ENCODE assay signal across 18 cellular contexts in the genomic region with DNA sequence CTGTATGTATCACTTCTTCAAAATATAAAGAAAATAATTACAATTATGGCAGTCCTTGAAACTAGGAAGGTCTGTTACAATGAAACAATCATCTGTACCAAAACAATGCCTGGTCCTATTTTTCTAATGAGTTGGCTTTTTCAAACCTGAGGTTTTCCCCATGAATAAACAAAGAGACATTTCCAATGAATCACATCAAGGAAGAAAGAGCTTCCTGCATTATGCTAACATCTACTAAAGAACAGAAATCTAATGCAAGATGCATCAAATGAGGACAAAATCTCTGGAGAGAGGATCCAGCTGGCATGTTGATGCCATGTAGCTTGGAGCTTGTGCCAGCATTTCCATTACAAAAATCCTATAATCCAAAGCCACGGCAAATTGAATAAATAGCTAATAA. TPM values are rescaled to one million over a fixed set of nuclear protein-coding genes. Genes with fewer than 3 reads are reported as not detected.
A peak's percentile ranks its signal among the peaks of the same experiment; 100 is the strongest.
DNase-seq lines count a peak whose midpoint lies in the region; ATAC-seq and TF ChIP-seq lines count a peak whose summit lies in the region.
"Had no signal": no experiment of that assay in that cellular context is flagged by ENCODE, and none has a peak within 500 bp of the region (broad histone marks: within the 10 kb centered on the region; RNA-seq: fewer than 3 reads in every experiment).

No MANE protein-coding gene starts in this region.

- TF ChIP-seq CTCF in fibroblast of mammary gland (conservative IDR thresholded peaks at IDR 0.05; ENCODE audit: control insufficient read depth, insufficient read depth, low read depth, low read length) = no peak

- no peaks in the 10 kb centered on the region for H3K9me3 ChIP-seq in adipocyte (ENCODE audit: control insufficient read depth, low read length)
- H3K9me3 ChIP-seq: suprapubic skin had no signal

- TF ChIP-seq POLR2A in GM18505 (IDR thresholded peaks at IDR 0.05; ENCODE audit: borderline replicate concordance, extremely low read depth, insufficient read depth, insufficient read length) = no peak

- peaks cover 37% of the 10 kb centered on the region for H3K4me1 ChIP-seq in adipocyte (ENCODE audit: control insufficient read depth, insufficient read depth, low read length)
- H3K4me1 ChIP-seq: suprapubic skin had no signal

- DNase-seq in HCEC 1CT (peak; percentile 69), adipocyte (ENCODE audit: low read depth) (peak; percentile 44), fibroblast of mammary gland (ENCODE audit: low read depth) (peak; percentile 59), pulmonary artery endothelial cell (ENCODE audit: low read depth, low spot score) (peak; percentile 49), NCI-H524 (lab: John Stamatoyannopoulos, UW) (no peak)
- DNase-seq: activated CD4-positive, CD25-positive, alpha-beta regulatory T cell treated with anti-CD3 and anti-CD28 coated beads, Interleukin-2, amount 50 U/mL, for 72 hours; activated CD8-positive, alpha-beta memory T cell treated with anti-CD3 and anti-CD28 coated beads, Interleukin-2, amount 10 ng/mL, durations not matched to agents 7 days and 5 days; activated gamma-delta T cell treated with Interleukin-2 at 50 U/mL for 16 hours; CD4-positive, alpha-beta memory T cell; left cardiac atrium; NCI-H187; NCI-H510A treated with DMSO at 0.1 percent for 48 hours; PC-9; T-cell had no signal

- no peak for ATAC-seq in GM18861 (IDR thresholded peaks at IDR 0.05; ENCODE audit: unreplicated experiment)
- no peak for ATAC-seq in GM18505 (IDR thresholded peaks at IDR 0.05; ENCODE audit: unreplicated experiment)
- no peak for ATAC-seq in GM18519 (IDR thresholded peaks at IDR 0.05; ENCODE audit: low FRiP score, unreplicated experiment)
- ATAC-seq: activated CD8-positive, alpha-beta memory T cell treated with anti-CD3 and anti-CD28 coated beads, Interleukin-2, amount 10 ng/mL, durations not matched to agents 7 days and 5 days; left cardiac atrium; T-cell had no signal

- no peak overlapping the region for H3K9ac ChIP-seq in adipocyte (ENCODE audit: low read length)

- no peaks in the 10 kb centered on the region for H3K36me3 ChIP-seq in adipocyte (ENCODE audit: control insufficient read depth, insufficient read depth, low read length, severe bottlenecking)

- no peaks in the 10 kb centered on the region for H3K27me3 ChIP-seq in adipocyte (replicated peaks; ENCODE audit: control insufficient read depth, insufficient read depth, low read length)
- H3K27me3 ChIP-seq: suprapubic skin had no signal

- H3K4me3 ChIP-seq in adipocyte (ENCODE audit: low read length) (no peak overlapping the region), fibroblast of mammary gland (ENCODE audit: control insufficient read depth, low read depth, low read length) (no peak overlapping the region)
- H3K4me3 ChIP-seq: PC-9, suprapubic skin had no signal

RNA-seq across cellular contexts. Expression of a gene that starts 29.3 kb away (rescaled TPM):
- 36.1 and 50.4 TPM in 2 replicates for total RNA-seq in pulmonary artery endothelial cell

Comparison
In these comparisons a context has a peak if more than half of its experiments do, and no peak if none do; other contexts are left out.
1. DNase-seq: peak in HCEC 1CT (single experiment), adipocyte (single experiment), fibroblast of mammary gland (single experiment) and pulmonary artery endothelial cell (single experiment); none in NCI-H524 (0 of 2).